13 cellular contexts compared by ENCODE assay signal in genomic region chr15:75776075-75776443, GRCh38.
DNase-seq lines count a peak whose midpoint lies in the region; ATAC-seq, FAIRE-seq and TF ChIP-seq lines count a peak whose summit lies in the region.
"Had no signal": no experiment of that assay in that cellular context is flagged by ENCODE, and none has a peak within 500 bp of the region (broad histone marks: within the 10 kb centered on the region; RNA-seq: fewer than 3 reads in every experiment).

No MANE protein-coding gene starts in this region.

- no peaks in the 10 kb centered on the region for H3K36me3 ChIP-seq in H7 (replicated peaks; ENCODE audit: control insufficient read depth, insufficient read depth, low read length)
- no peaks in the 10 kb centered on the region for H3K36me3 ChIP-seq in astrocyte (ENCODE audit: insufficient read depth, low read length)
- H3K36me3 ChIP-seq: transverse colon had no signal

- peak overlapping the region; percentile 41 for H3K4me3 Mint-ChIP-seq in astrocyte (ENCODE audit: unreplicated experiment)
- no peak overlapping the region for H3K4me3 Mint-ChIP-seq in stimulated activated memory B cell treated with anti-CD40 and anti-IgM and Interleukin-4, amounts not matched to agents 10 μg/mL and 1 μg/mL and 100 μg/mL, for 72 hours

- no peaks in the 10 kb centered on the region for H3K79me2 ChIP-seq in astrocyte (ENCODE audit: insufficient read depth, low read length)

- in situ Hi-C loops in ACHN (cut with HindIII; ENCODE audit: low pct_ligation_motif_present, low pct_unique_long_range_greater_than_20kb, low sequenced_read_pairs), result no loop called here

- H3K4me2 ChIP-seq in astrocyte (ENCODE audit: low read length), result peak overlapping the region; percentile 79

- H3K9me3 ChIP-seq in astrocyte (ENCODE audit: insufficient read depth, low read depth, low read length), result no peaks in the 10 kb centered on the region
- H3K9me3 ChIP-seq: transverse colon had no signal

- no peaks in the 10 kb centered on the region for H3K27me3 ChIP-seq in H7 (ENCODE audit: control insufficient read depth, insufficient read depth, low read length)
- peaks cover 2% of the 10 kb centered on the region for H3K27me3 ChIP-seq in astrocyte (ENCODE audit: insufficient read depth, low read length)
- H3K27me3 ChIP-seq: transverse colon had no signal

- H3K4me1 Mint-ChIP-seq in astrocyte (ENCODE audit: low read depth, unreplicated experiment), result peaks cover 38% of the 10 kb centered on the region
- H3K4me1 Mint-ChIP-seq in stimulated activated memory B cell treated with anti-CD40 and anti-IgM and Interleukin-4, amounts not matched to agents 10 μg/mL and 1 μg/mL and 100 μg/mL, for 72 hours, result peaks cover 6% of the 10 kb centered on the region

- FAIRE-seq in astrocyte (lab: Jason Lieb, UNC), result no peak

- H3K9ac ChIP-seq in astrocyte (ENCODE audit: low read length), result peak overlapping the region; percentile 55

- ATAC-seq in stimulated activated memory B cell treated with anti-CD40 and anti-IgM and Interleukin-4, amounts not matched to agents 10 μg/mL and 1 μg/mL and 100 μg/mL, for 72 hours, result no peak
- ATAC-seq in HG02763 (IDR thresholded peaks at IDR 0.05; ENCODE audit: unreplicated experiment), result no peak

- H3K4me1 ChIP-seq in astrocyte (ENCODE audit: insufficient read depth, low read length), result peaks cover 27% of the 10 kb centered on the region
- H3K4me1 ChIP-seq: transverse colon had no signal

- H4K20me1 ChIP-seq in astrocyte (ENCODE audit: insufficient read depth, low read length), result no peaks in the 10 kb centered on the region

- H3K27ac ChIP-seq in astrocyte (ENCODE audit: low read depth, low read length), result peak overlapping the region; percentile 70
- H3K27ac ChIP-seq: C4-2B had no signal

- H2AFZ ChIP-seq in astrocyte (ENCODE audit: low read depth, low read length), result no peak overlapping the region

- no peak overlapping the region for H3K4me3 ChIP-seq in H7 (ENCODE audit: insufficient read depth, low read depth, low read length)
- peak overlapping the region; percentile 33 for H3K4me3 ChIP-seq in astrocyte (ENCODE audit: insufficient read depth, low read depth, low read length)
- H3K4me3 ChIP-seq: transverse colon had no signal

- peaks cover 8% of the 10 kb centered on the region for H3K27me3 Mint-ChIP-seq in astrocyte (ENCODE audit: low read depth, unreplicated experiment)
- peaks cover 28% of the 10 kb centered on the region for H3K27me3 Mint-ChIP-seq in stimulated activated memory B cell treated with anti-CD40 and anti-IgM and Interleukin-4, amounts not matched to agents 10 μg/mL and 1 μg/mL and 100 μg/mL, for 72 hours

- peaks cover 2% of the 10 kb centered on the region for H3K36me3 Mint-ChIP-seq in astrocyte (ENCODE audit: low read depth, unreplicated experiment)
- H3K36me3 Mint-ChIP-seq in stimulated activated memory B cell treated with anti-CD40 and anti-IgM and Interleukin-4, amounts not matched to agents 10 μg/mL and 1 μg/mL and 100 μg/mL, for 72 hours, result no peaks in the 10 kb centered on the region

- DNase-seq in ACHN (peak; percentile 5), H7 (peak; percentile 42), astrocyte (ENCODE audit: low read depth) (peak; percentile 55), islet precursor cell (peak; percentile 91), NCI-H1930 (lab: John Stamatoyannopoulos, UW) (no peak), DMS 273 treated with DMSO at 0.1 percent for 48 hours (lab: John Stamatoyannopoulos, UW) (no peak)
- DNase-seq: activated gamma-delta T cell treated with Interleukin-2 at 50 U/mL for 16 hours, NCI-H2227 treated with DMSO at 0.1 percent for 48 hours, retina, transverse colon had no signal

- peak overlapping the region; percentile 90 for H3K27ac Mint-ChIP-seq in astrocyte (ENCODE audit: unreplicated experiment)
- no peak overlapping the region for H3K27ac Mint-ChIP-seq in stimulated activated memory B cell treated with anti-CD40 and anti-IgM and Interleukin-4, amounts not matched to agents 10 μg/mL and 1 μg/mL and 100 μg/mL, for 72 hours

- H3K9me3 Mint-ChIP-seq in astrocyte (ENCODE audit: unreplicated experiment), result peaks cover 3% of the 10 kb centered on the region
- H3K9me3 Mint-ChIP-seq in stimulated activated memory B cell treated with anti-CD40 and anti-IgM and Interleukin-4, amounts not matched to agents 10 μg/mL and 1 μg/mL and 100 μg/mL, for 72 hours, result no peaks in the 10 kb centered on the region

- no peak for TF ChIP-seq CTCF in astrocyte (IDR thresholded peaks at IDR 0.05; ENCODE audit: insufficient read depth, low read depth, low read length)

Comparison
In these comparisons a context has a peak if more than half of its experiments do, and no peak if none do; other contexts are left out.
1. DNase-seq: peak in ACHN (single experiment), H7 (single experiment), astrocyte (single experiment) and islet precursor cell (single experiment); none in NCI-H1930 (0 of 2) and DMS 273 treated with DMSO at 0.1 percent for 48 hours (single experiment).